8 cellular contexts compared by ENCODE assay signal in the genomic region with DNA sequence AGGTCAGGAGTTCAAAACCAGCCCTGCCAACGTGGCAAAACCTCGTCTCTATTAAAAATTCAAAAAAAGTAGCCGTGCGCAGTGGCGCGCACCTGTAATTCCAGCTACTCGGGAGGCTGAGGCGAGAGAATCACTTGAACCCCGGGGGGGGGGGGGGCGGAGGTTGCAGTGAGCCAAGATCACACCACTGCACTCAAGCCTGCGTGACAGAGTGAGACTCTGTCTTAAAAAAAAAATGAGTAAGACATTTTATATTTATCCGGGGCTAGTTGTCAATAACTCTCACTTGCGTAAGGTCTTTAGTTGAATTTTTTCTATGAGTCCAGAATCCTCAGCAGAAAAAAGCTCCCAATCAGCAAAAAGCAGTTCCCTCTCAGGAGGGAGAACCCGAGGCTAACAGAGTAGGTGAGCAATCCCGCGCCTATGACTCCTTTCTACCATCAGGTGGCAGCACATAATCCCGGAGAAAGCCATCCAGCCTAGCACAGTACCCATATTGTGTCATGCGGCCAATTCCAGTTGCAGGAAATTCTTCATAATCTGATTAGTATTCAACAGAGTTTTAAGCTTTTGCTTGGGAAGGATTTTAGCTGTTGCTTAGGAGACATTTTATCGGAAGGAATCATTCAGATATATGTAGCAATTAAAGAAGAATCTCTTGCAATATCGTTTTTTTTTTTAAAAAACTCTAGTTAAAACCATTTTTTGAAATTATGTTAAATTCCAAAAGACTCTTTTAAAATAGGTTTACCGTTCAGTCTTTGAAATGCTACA. TPM values are rescaled to one million over a fixed set of nuclear protein-coding genes. Genes with fewer than 3 reads are reported as not detected.
DNase-seq lines count a peak whose midpoint lies in the region; ATAC-seq, FAIRE-seq and TF ChIP-seq lines count a peak whose summit lies in the region.

No MANE protein-coding gene starts in this region.

- peak; percentile 89 for FAIRE-seq in GM12891 (lab: Jason Lieb, UNC)

- intact Hi-C loops in Right ventricle myocardium inferior (cut with DNase I) (loop anchor here (5.0 kb wide), 1 partner anchor 82 kb away; the partner anchor contains the start of gene IDH1), prostate gland (cut with DNase I) (loop anchor here (1.0 kb wide), 1 partner anchor 79 kb away; no protein-coding TSS in a partner anchor), aorta (cut with DNase I) (loop anchor here in 1 of 2 donors (10.0 kb wide), 1 partner anchor 80 kb away; the partner anchor contains the start of gene IDH1)

- TF ChIP-seq POLR2A in GM12891 (IDR thresholded peaks at IDR 0.05; ENCODE audit: low read depth, low read length), result no peak
- no peak for TF ChIP-seq POLR2A in NB4 (IDR thresholded peaks at IDR 0.05; ENCODE audit: extremely low read depth, insufficient read length)
- TF ChIP-seq POLR2A in prostate gland (IDR thresholded peaks at IDR 0.05), result no peak

- no peaks in the 10 kb centered on the region for H3K9me3 ChIP-seq in prostate gland
- H3K9me3 ChIP-seq in aorta (ENCODE audit: control insufficient read depth, low read length), result no peaks in the 10 kb centered on the region

- H3K27ac ChIP-seq in prostate gland (no peak overlapping the region), aorta (ENCODE audit: low read depth in 1 of 2, low read length in 2 of 2) (no peak overlapping the region)

- no peaks in the 10 kb centered on the region for H3K36me3 ChIP-seq in prostate gland
- no peaks in the 10 kb centered on the region for H3K36me3 ChIP-seq in aorta (ENCODE audit: control insufficient read depth in 1 of 2, insufficient read depth in 2 of 2, low read length in 1 of 2)

- H3K27me3 ChIP-seq in prostate gland (replicated peaks; ENCODE audit: insufficient read depth) (no peaks in the 10 kb centered on the region), aorta (ENCODE audit: control insufficient read depth in 1 of 2, insufficient read depth in 2 of 2, low read length in 1 of 2) (no peaks in the 10 kb centered on the region)

- H3K4me1 ChIP-seq in prostate gland (replicated peaks) (no peaks in the 10 kb centered on the region), aorta (ENCODE audit: control insufficient read depth in 1 of 2, insufficient read depth in 2 of 2, low read length in 2 of 2) (no peaks in the 10 kb centered on the region)

- H3K27ac Mint-ChIP-seq in activated naive CD4-positive, alpha-beta T cell treated with anti-CD3 and anti-CD28 coated beads, Interleukin-2, amount 50 U/mL, for 72 hours, result no peak overlapping the region

- H3K9me3 Mint-ChIP-seq in activated naive CD4-positive, alpha-beta T cell treated with anti-CD3 and anti-CD28 coated beads, Interleukin-2, amount 50 U/mL, for 72 hours, result no peaks in the 10 kb centered on the region

- whole genome bisulfite sequencing in prostate gland, result 39% methylated on average over 21 of the region's 21 CpGs
- 40 to 43% methylated on average over 21 of the region's 21 CpGs for WGBS in aorta, 2 donors

- ATAC-seq in HG02610 (IDR thresholded peaks at IDR 0.05; ENCODE audit: unreplicated experiment), result peak; percentile 99
- ATAC-seq in activated naive CD4-positive, alpha-beta T cell treated with anti-CD3 and anti-CD28 coated beads, Interleukin-2, amount 50 U/mL, for 72 hours, result peak; percentile 96 to 98
- ATAC-seq in Right ventricle myocardium inferior, result peak; percentile 96
- ATAC-seq in aorta (ENCODE audit: low FRiP score), result peak; percentile 97

- H3K4me3 ChIP-seq in NB4 (ENCODE audit: low read depth, low read length), result no peak overlapping the region
- H3K4me3 ChIP-seq in prostate gland, result no peak overlapping the region
- H3K4me3 ChIP-seq in aorta (ENCODE audit: low read length in 2 of 2), result no peak overlapping the region

- H3K36me3 Mint-ChIP-seq in activated naive CD4-positive, alpha-beta T cell treated with anti-CD3 and anti-CD28 coated beads, Interleukin-2, amount 50 U/mL, for 72 hours, result no peaks in the 10 kb centered on the region

- TF ChIP-seq CTCF in NB4 (IDR thresholded peaks at IDR 0.05; ENCODE audit: low read depth, low read length), result peak; percentile 98
- peak; percentile 55 to 84 (median 76) for TF ChIP-seq CTCF in prostate gland (IDR thresholded peaks at IDR 0.05)

- DNase-seq in GM12891 (ENCODE audit: insufficient read length, low spot score) (peak; percentile 58), NB4 (ENCODE audit: low read depth) (peak; percentile 84), SKM-1 (lab: John Stamatoyannopoulos, UW; ENCODE audit: unreplicated experiment) (peak; percentile 16), Right ventricle myocardium inferior (ENCODE audit: missing footprints) (no peak), prostate gland (ENCODE audit: low spot score) (peak; percentile 74), aorta (peak; percentile 78 to 83)
- DNase-seq in activated naive CD4-positive, alpha-beta T cell treated with anti-CD3 and anti-CD28 coated beads, Interleukin-2, amount 50 U/mL, for 72 hours (ENCODE audit: low spot score in 2 of 2), result peak in 1 of 2 donors; percentile 66

TF ChIP-seq in GM12891, 5 proteins besides CTCF, POLR2A, EP300 and RAD21:
- TF ChIP-seq TAF1 (IDR thresholded peaks at IDR 0.05; ENCODE audit: low read depth, low read length) (no peak), SPI1 (IDR thresholded peaks at IDR 0.05; ENCODE audit: low read depth, low read length) (no peak), PAX5 (IDR thresholded peaks at IDR 0.05; ENCODE audit: insufficient read depth, low read length, severe bottlenecking) (no peak), POLR2AphosphoS5 (IDR thresholded peaks at IDR 0.05; ENCODE audit: low read depth, low read length) (no peak)

RNA-seq across cellular contexts. Expression of gene CRYGA, which starts 11.9 kb away (rescaled TPM):
- polyA plus RNA-seq in GM12891 (2012; ENCODE audit: low read depth, missing spikeins), result not detected
- total RNA-seq in activated naive CD4-positive, alpha-beta T cell treated with anti-CD3 and anti-CD28 coated beads, Interleukin-2, amount 50 U/mL, for 72 hours, result not detected
- total RNA-seq in Right ventricle myocardium inferior (not detected), prostate gland (not detected), aorta (not detected)
- not detected for polyA plus RNA-seq in aorta

RNA-seq across cellular contexts. Expression of gene C2orf80, which starts 14.6 kb away (rescaled TPM):
- not detected for polyA plus RNA-seq in GM12891 (2012; ENCODE audit: low read depth, missing spikeins)
- not detected for total RNA-seq in activated naive CD4-positive, alpha-beta T cell treated with anti-CD3 and anti-CD28 coated beads, Interleukin-2, amount 50 U/mL, for 72 hours
- not detected for total RNA-seq in Right ventricle myocardium inferior
- total RNA-seq in prostate gland, result not detected
- total RNA-seq in aorta, result not detected
- not detected for polyA plus RNA-seq in aorta

RNA-seq across cellular contexts. Expression of gene CRYGB, which starts 29.3 kb away (rescaled TPM):
- not detected for polyA plus RNA-seq in GM12891 (2012; ENCODE audit: low read depth, missing spikeins)
- total RNA-seq in activated naive CD4-positive, alpha-beta T cell treated with anti-CD3 and anti-CD28 coated beads, Interleukin-2, amount 50 U/mL, for 72 hours, result not detected
- total RNA-seq in Right ventricle myocardium inferior, result not detected
- not detected for total RNA-seq in prostate gland
- not detected for total RNA-seq in aorta
- polyA plus RNA-seq in aorta, result not detected

RNA-seq across cellular contexts. Expression of gene CRYGC, which starts 45.6 kb away (rescaled TPM):
- not detected for polyA plus RNA-seq in GM12891 (2012; ENCODE audit: low read depth, missing spikeins)
- not detected for total RNA-seq in activated naive CD4-positive, alpha-beta T cell treated with anti-CD3 and anti-CD28 coated beads, Interleukin-2, amount 50 U/mL, for 72 hours
- total RNA-seq in Right ventricle myocardium inferior, result not detected
- 1 to 10 TPM in 1 of 2 donors, not detected in 1; 1.3 TPM for total RNA-seq in prostate gland
- total RNA-seq in aorta, result not detected
- polyA plus RNA-seq in aorta, result not detected

RNA-seq across cellular contexts. Expression of gene CRYGD, which starts 50.9 kb away (rescaled TPM):
- polyA plus RNA-seq in GM12891 (2012; ENCODE audit: low read depth, missing spikeins), result not detected
- total RNA-seq in activated naive CD4-positive, alpha-beta T cell treated with anti-CD3 and anti-CD28 coated beads, Interleukin-2, amount 50 U/mL, for 72 hours, result not detected
- total RNA-seq in Right ventricle myocardium inferior (not detected), prostate gland (not detected), aorta (not detected)
- polyA plus RNA-seq in aorta, result not detected
